In genomic region chr20:43751167-43752050, GRCh38 we compare ENCODE assay signal across 8 cellular contexts. TPM values are rescaled to one million over a fixed set of nuclear protein-coding genes. Genes with fewer than 3 reads are reported as not detected.
DNase-seq lines count a peak whose midpoint lies in the region; ATAC-seq and TF ChIP-seq lines count a peak whose summit lies in the region.

No MANE protein-coding gene starts in this region.

- peak overlapping the region; percentile 91 for H3K27ac Mint-ChIP-seq in activated CD4-positive, alpha-beta memory T cell treated with anti-CD3 and anti-CD28 coated beads, Interleukin-2, amount 10 ng/mL, durations not matched to agents 7 days and 5 days
- H3K27ac Mint-ChIP-seq in memory B cell (no peak overlapping the region), osteocyte (ENCODE audit: unreplicated experiment) (no peak overlapping the region)

- H3K36me3 ChIP-seq in GM06990 (ENCODE audit: control insufficient read depth, insufficient read depth, low read length): no peaks in the 10 kb centered on the region

- H3K36me3 Mint-ChIP-seq in activated CD4-positive, alpha-beta memory T cell treated with anti-CD3 and anti-CD28 coated beads, Interleukin-2, amount 10 ng/mL, durations not matched to agents 7 days and 5 days (ENCODE audit: low read depth): peaks cover 13% of the 10 kb centered on the region
- H3K36me3 Mint-ChIP-seq in memory B cell (no peaks in the 10 kb centered on the region), osteocyte (ENCODE audit: unreplicated experiment) (no peaks in the 10 kb centered on the region)

- ATAC-seq in GM21381 (IDR thresholded peaks at IDR 0.05; ENCODE audit: unreplicated experiment): peak; percentile 72
- peak; percentile 37 for ATAC-seq in memory B cell (ENCODE audit: low read depth)

- H3K4me3 ChIP-seq in GM06990 (replicated peaks; ENCODE audit: low read depth, low read length) (no peak overlapping the region), HL-60 (replicated peaks; ENCODE audit: insufficient read depth, low read length) (no peak overlapping the region)

- DNase-seq in GM06990 (ENCODE audit: extremely low read depth, insufficient read length) (peak; percentile 86), HL-60 (ENCODE audit: low read depth in 1 of 2, low spot score in 1 of 2) (peak in 1 of 2 experiments; percentile 77), memory B cell (ENCODE audit: low spot score in 2 of 2) (no peak), mesenteric fat pad (ENCODE audit: low spot score) (no peak), osteocyte (ENCODE audit: extremely low spot score, unreplicated experiment) (no peak), GDM1 (lab: John Stamatoyannopoulos, UW) (no peak)
- peak; percentile 77 for DNase-seq in activated CD4-positive, alpha-beta memory T cell treated with anti-CD3 and anti-CD28 coated beads, Interleukin-2, amount 10 ng/mL, durations not matched to agents 7 days and 5 days

- H3K4me1 Mint-ChIP-seq in activated CD4-positive, alpha-beta memory T cell treated with anti-CD3 and anti-CD28 coated beads, Interleukin-2, amount 10 ng/mL, durations not matched to agents 7 days and 5 days: peaks cover 44% of the 10 kb centered on the region
- H3K4me1 Mint-ChIP-seq in memory B cell (peaks cover 28% of the 10 kb centered on the region), osteocyte (ENCODE audit: unreplicated experiment) (peaks cover 1% of the 10 kb centered on the region)

- H3K9me3 Mint-ChIP-seq in activated CD4-positive, alpha-beta memory T cell treated with anti-CD3 and anti-CD28 coated beads, Interleukin-2, amount 10 ng/mL, durations not matched to agents 7 days and 5 days: peaks cover 3% of the 10 kb centered on the region
- no peaks in the 10 kb centered on the region for H3K9me3 Mint-ChIP-seq in memory B cell
- H3K9me3 Mint-ChIP-seq in osteocyte (ENCODE audit: unreplicated experiment): no peaks in the 10 kb centered on the region

- H3K27me3 ChIP-seq in GM06990 (replicated peaks; ENCODE audit: control insufficient read depth, insufficient read depth, low read length) (no peaks in the 10 kb centered on the region), HL-60 (ENCODE audit: insufficient read depth, poor library complexity, severe bottlenecking) (no peaks in the 10 kb centered on the region)

- CTCF ChIA-PET in activated CD4-positive, alpha-beta memory T cell treated with anti-CD3 and anti-CD28 coated beads, Interleukin-2, amount 10 ng/mL, durations not matched to agents 7 days and 5 days (lab: Charles Lee): interaction anchor here (0.7 to 6.2 kb wide), 21 partner anchors 16 to 917 kb away, joined by 3 to 109 read pairs (median 4); partner anchors contain the start of gene IFT52

- peak overlapping the region; percentile 63 for H3K27ac ChIP-seq in HL-60 (replicated peaks)

- H3K4me3 Mint-ChIP-seq in activated CD4-positive, alpha-beta memory T cell treated with anti-CD3 and anti-CD28 coated beads, Interleukin-2, amount 10 ng/mL, durations not matched to agents 7 days and 5 days: peak overlapping the region; percentile 8
- H3K4me3 Mint-ChIP-seq in memory B cell: no peak overlapping the region
- no peak overlapping the region for H3K4me3 Mint-ChIP-seq in osteocyte (ENCODE audit: unreplicated experiment)

- TF ChIP-seq CTCF in GM06990 (IDR thresholded peaks at IDR 0.05; ENCODE audit: insufficient read depth, low read length, poor library complexity, severe bottlenecking): no peak
- TF ChIP-seq CTCF in HL-60 (IDR thresholded peaks at IDR 0.05; ENCODE audit: insufficient read depth, low read length): no peak
- TF ChIP-seq CTCF in osteocyte (IDR thresholded peaks at IDR 0.05): no peak

- POLR2A ChIA-PET in activated CD4-positive, alpha-beta memory T cell treated with anti-CD3 and anti-CD28 coated beads, Interleukin-2, amount 10 ng/mL, durations not matched to agents 7 days and 5 days (lab: Charles Lee): interaction anchor here (0.9 to 3.5 kb wide), 23 partner anchors 14 to 1616 kb away, joined by 3 to 26 read pairs (median 7); partner anchors contain the start of gene JPH2

- peaks cover 10% of the 10 kb centered on the region for H3K27me3 Mint-ChIP-seq in activated CD4-positive, alpha-beta memory T cell treated with anti-CD3 and anti-CD28 coated beads, Interleukin-2, amount 10 ng/mL, durations not matched to agents 7 days and 5 days
- peaks cover 3% of the 10 kb centered on the region for H3K27me3 Mint-ChIP-seq in memory B cell
- peaks cover 20% of the 10 kb centered on the region for H3K27me3 Mint-ChIP-seq in osteocyte (ENCODE audit: unreplicated experiment)

RNA-seq across cellular contexts. Expression of gene GTSF1L, which starts 24.6 kb away (rescaled TPM):
- not detected for total RNA-seq in activated CD4-positive, alpha-beta memory T cell treated with anti-CD3 and anti-CD28 coated beads, Interleukin-2, amount 10 ng/mL, durations not matched to agents 7 days and 5 days
- total RNA-seq in mesenteric fat pad: not detected
- total RNA-seq in osteocyte: not detected in 2 replicates

Comparison
In these comparisons a context has a peak if more than half of its experiments do, and no peak if none do; other contexts are left out.
1. DNase-seq: peak in GM06990 (single experiment) and activated CD4-positive, alpha-beta memory T cell treated with anti-CD3 and anti-CD28 coated beads, Interleukin-2, amount 10 ng/mL, durations not matched to agents 7 days and 5 days (single experiment); none in memory B cell (0 of 2), mesenteric fat pad (single experiment), osteocyte (single experiment) and GDM1 (single experiment).